In the genomic region with DNA sequence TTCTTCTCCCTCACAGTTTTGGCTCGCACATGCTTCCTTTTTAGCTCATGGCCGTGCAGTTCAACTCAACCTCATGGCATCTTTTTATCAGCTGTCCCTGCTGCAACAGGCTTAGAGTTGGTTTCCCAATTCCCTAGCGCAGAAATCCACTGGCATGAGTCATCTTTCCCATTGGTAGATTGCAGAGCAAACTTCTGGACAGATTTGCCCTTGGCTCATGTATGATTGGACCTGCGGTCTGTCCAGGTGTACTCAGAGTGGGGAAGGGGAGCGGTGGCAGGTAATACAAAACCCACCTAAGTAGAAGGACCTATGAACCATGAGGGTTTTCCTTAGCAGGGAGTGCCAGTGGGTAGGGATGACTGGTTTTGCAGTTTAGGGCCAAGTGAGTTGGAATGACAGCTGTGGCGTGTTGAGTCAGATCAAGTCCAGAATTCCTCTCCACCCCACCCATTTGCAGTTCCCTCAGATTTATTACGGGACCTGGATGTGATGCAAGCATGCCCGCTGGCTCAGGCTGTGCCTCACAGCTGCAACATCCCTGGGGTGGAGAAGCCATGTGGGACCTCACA, we compare ENCODE assay signal across 1 cellular context.
TF ChIP-seq lines count a peak whose summit lies in the region.

No MANE protein-coding gene starts in this region.

TF ChIP-seq in IMR-90, 13 proteins besides CTCF, POLR2A, EP300 and RAD21 (continued from another document):
- TF ChIP-seq, protein P1, sequence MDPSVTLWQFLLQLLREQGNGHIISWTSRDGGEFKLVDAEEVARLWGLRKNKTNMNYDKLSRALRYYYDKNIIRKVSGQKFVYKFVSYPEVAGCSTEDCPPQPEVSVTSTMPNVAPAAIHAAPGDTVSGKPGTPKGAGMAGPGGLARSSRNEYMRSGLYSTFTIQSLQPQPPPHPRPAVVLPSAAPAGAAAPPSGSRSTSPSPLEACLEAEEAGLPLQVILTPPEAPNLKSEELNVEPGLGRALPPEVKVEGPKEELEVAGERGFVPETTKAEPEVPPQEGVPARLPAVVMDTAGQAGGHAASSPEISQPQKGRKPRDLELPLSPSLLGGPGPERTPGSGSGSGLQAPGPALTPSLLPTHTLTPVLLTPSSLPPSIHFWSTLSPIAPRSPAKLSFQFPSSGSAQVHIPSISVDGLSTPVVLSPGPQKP (IDR thresholded peaks at IDR 0.05; ENCODE audit: borderline replicate concordance, low read depth, low read length): no peak
- TF ChIP-seq FOS (IDR thresholded peaks at IDR 0.05; ENCODE audit: low read depth, low read length) (no peak), CEBPB (IDR thresholded peaks at IDR 0.05; ENCODE audit: low read depth, low read length) (peak; percentile 36; the same call in 1 of the 2 replicates), RFX5 (IDR thresholded peaks at IDR 0.05; ENCODE audit: low read depth, low read length) (no peak)
TF ChIP-seq in IMR-90: peak in this region for 1.
